8 cellular contexts compared by ENCODE assay signal in genomic region chr13:28636677-28637317, GRCh38.
DNase-seq lines count a peak whose midpoint lies in the region; ATAC-seq and TF ChIP-seq lines count a peak whose summit lies in the region.

No MANE protein-coding gene starts in this region.

- H3K27me3 ChIP-seq in neutrophil = peaks cover 51% of the 10 kb centered on the region

- in situ Hi-C loops in GM13977 (cut with MboI; ENCODE audit: low pct_unique_long_range_greater_than_20kb, low sequenced_read_pairs, unreplicated experiment) = loop anchor here (5.0 to 25.0 kb wide), 2 partner anchors 314 to 599 kb away; no protein-coding TSS in a partner anchor

- no peak overlapping the region for H3K4me3 ChIP-seq in neutrophil (ENCODE audit: low read depth in 1 of 2, low read length in 1 of 2)

- H3K27ac ChIP-seq in neutrophil = no peak overlapping the region

- H3K9me3 ChIP-seq in neutrophil = no peaks in the 10 kb centered on the region

- DNase-seq in AG08396 (ENCODE audit: low spot score) (peak; percentile 51), GM13977 (ENCODE audit: low spot score) (peak; percentile 45), NOMO-1 (lab: John Stamatoyannopoulos, UW; ENCODE audit: unreplicated experiment in 2 of 2) (peak; percentile 84 to 90), fibroblast of peridontal ligament (ENCODE audit: extremely low read depth) (peak; percentile 75)
- peak; percentile 39 for DNase-seq in activated T-cell treated with anti-CD3 and anti-CD28 coated beads, Interleukin-2, amount 50 U/mL, for 1 hour
- DNase-seq in activated CD4-positive, CD25-positive, alpha-beta regulatory T cell treated with anti-CD3 and anti-CD28 coated beads, Interleukin-2, amount 50 U/mL, for 72 hours = no peak

- peaks cover 0 to 6% of the 10 kb centered on the region in 2 experiments for H3K4me1 ChIP-seq in neutrophil (ENCODE audit: control insufficient read depth in 1 of 2, insufficient read depth in 1 of 2, low read depth in 1 of 2, low read length in 1 of 2)

- TF ChIP-seq CTCF in GM13977 (IDR thresholded peaks at IDR 0.05; ENCODE audit: extremely low read depth, insufficient read depth, missing control alignments) (peak; percentile 81), neutrophil (IDR thresholded peaks at IDR 0.05) (peak; percentile 74)

- ATAC-seq in HG03439 (IDR thresholded peaks at IDR 0.05; ENCODE audit: unreplicated experiment) = peak; percentile 41

- no peaks in the 10 kb centered on the region for H3K36me3 ChIP-seq in neutrophil
